ENCODE assay signal across 9 cellular contexts in the genomic region with DNA sequence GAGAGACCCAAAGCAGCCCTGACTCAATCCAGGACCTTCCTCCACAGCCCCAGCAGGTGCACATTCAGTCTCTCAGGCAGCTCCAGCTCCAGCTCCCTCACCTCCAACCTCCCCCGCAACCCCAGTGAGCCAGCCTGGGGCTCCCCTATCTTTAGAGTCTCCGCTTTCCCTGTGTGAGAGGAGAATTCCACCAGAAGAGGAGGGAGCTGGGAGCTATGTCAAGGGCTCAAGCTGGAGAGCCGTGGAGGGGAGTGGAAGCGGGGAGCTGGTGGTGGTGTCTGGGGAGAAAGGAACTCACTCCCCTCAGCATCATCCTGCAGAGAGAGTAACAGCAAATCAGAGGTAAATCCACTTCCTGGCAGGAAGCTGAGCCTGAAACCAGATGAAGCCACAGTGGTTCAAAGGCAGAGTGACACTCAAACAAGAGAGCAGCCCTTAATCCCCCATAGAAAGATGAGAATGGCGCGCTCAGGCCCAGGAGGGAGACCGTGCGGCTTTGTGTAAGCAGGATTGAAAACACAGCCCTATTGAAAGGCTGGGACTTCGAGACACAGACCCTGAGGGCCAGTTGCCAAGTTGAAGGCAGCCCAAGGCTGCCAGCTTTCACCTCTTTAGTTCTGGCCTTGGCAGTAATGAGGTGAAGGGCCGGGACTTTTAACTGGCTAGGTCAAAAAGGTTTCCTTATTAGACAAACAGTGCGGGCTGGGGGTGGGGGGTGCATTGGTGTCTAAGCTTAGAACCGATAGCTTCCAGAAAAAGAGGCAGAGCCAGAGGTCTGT. TPM values are rescaled to one million over a fixed set of nuclear protein-coding genes. Genes with fewer than 3 reads are reported as not detected.
A peak's percentile ranks its signal among the peaks of the same experiment; 100 is the strongest.
DNase-seq lines count a peak whose midpoint lies in the region; ATAC-seq and FAIRE-seq lines count a peak whose summit lies in the region.
"Had no signal": no experiment of that assay in that cellular context is flagged by ENCODE, and none has a peak within 500 bp of the region (broad histone marks: within the 10 kb centered on the region; RNA-seq: fewer than 3 reads in every experiment).

No MANE protein-coding gene starts in this region.

- H3K4me3 ChIP-seq in aorta (ENCODE audit: low read length in 2 of 2), result no peak overlapping the region

- no peak for FAIRE-seq in HTR-8/SVneo (lab: Jason Lieb, UNC)

- 76 to 82% methylated on average over 12 of the region's 12 CpGs for WGBS in aorta, 2 donors

- peak; percentile 62 for ATAC-seq in central memory CD8-positive, alpha-beta T cell (replicated peaks; ENCODE audit: extremely low read depth, poor library complexity, severe bottlenecking)
- no peak for ATAC-seq in HG03439 (IDR thresholded peaks at IDR 0.05; ENCODE audit: unreplicated experiment)
- no peak for ATAC-seq in aorta (ENCODE audit: low FRiP score)
- ATAC-seq in stimulated activated naive B cell treated with anti-CD40 and anti-IgM and Interleukin-4, amounts not matched to agents 10 μg/mL and 1 μg/mL and 100 μg/mL, for 72 hours (replicated peaks), result no peak

- peak overlapping the region; percentile 56 for H3K4me3 Mint-ChIP-seq in central memory CD8-positive, alpha-beta T cell
- H3K4me3 Mint-ChIP-seq in stimulated activated naive B cell treated with anti-CD40 and anti-IgM and Interleukin-4, amounts not matched to agents 10 μg/mL and 1 μg/mL and 100 μg/mL, for 72 hours, result no peak overlapping the region
- H3K4me3 Mint-ChIP-seq: CD14-positive monocyte had no signal

- no peaks in the 10 kb centered on the region for H3K9me3 Mint-ChIP-seq in central memory CD8-positive, alpha-beta T cell
- no peaks in the 10 kb centered on the region for H3K9me3 Mint-ChIP-seq in stimulated activated naive B cell treated with anti-CD40 and anti-IgM and Interleukin-4, amounts not matched to agents 10 μg/mL and 1 μg/mL and 100 μg/mL, for 72 hours

- H3K36me3 Mint-ChIP-seq in central memory CD8-positive, alpha-beta T cell (ENCODE audit: insufficient read depth), result no peaks in the 10 kb centered on the region
- no peaks in the 10 kb centered on the region for H3K36me3 Mint-ChIP-seq in stimulated activated naive B cell treated with anti-CD40 and anti-IgM and Interleukin-4, amounts not matched to agents 10 μg/mL and 1 μg/mL and 100 μg/mL, for 72 hours
- H3K36me3 Mint-ChIP-seq: CD14-positive monocyte had no signal

- no peaks in the 10 kb centered on the region for H3K36me3 ChIP-seq in aorta (ENCODE audit: control insufficient read depth in 1 of 2, insufficient read depth in 2 of 2, low read length in 1 of 2)

- H3K4me1 ChIP-seq in aorta (ENCODE audit: control insufficient read depth in 1 of 2, insufficient read depth in 2 of 2, low read length in 2 of 2), result no peaks in the 10 kb centered on the region

- no peaks in the 10 kb centered on the region for H3K9me3 ChIP-seq in aorta (ENCODE audit: control insufficient read depth, low read length)

- peak overlapping the region; percentile 52 for H3K27ac Mint-ChIP-seq in central memory CD8-positive, alpha-beta T cell (ENCODE audit: low read depth)
- no peak overlapping the region for H3K27ac Mint-ChIP-seq in stimulated activated naive B cell treated with anti-CD40 and anti-IgM and Interleukin-4, amounts not matched to agents 10 μg/mL and 1 μg/mL and 100 μg/mL, for 72 hours
- H3K27ac Mint-ChIP-seq: CD14-positive monocyte had no signal

- peaks cover 13% of the 10 kb centered on the region for H3K4me1 Mint-ChIP-seq in central memory CD8-positive, alpha-beta T cell
- no peaks in the 10 kb centered on the region for H3K4me1 Mint-ChIP-seq in stimulated activated naive B cell treated with anti-CD40 and anti-IgM and Interleukin-4, amounts not matched to agents 10 μg/mL and 1 μg/mL and 100 μg/mL, for 72 hours
- H3K4me1 Mint-ChIP-seq: CD14-positive monocyte had no signal

- no peak overlapping the region for H3K27ac ChIP-seq in aorta (ENCODE audit: low read depth in 1 of 2, low read length in 2 of 2)

- no peaks in the 10 kb centered on the region for H3K27me3 ChIP-seq in aorta (ENCODE audit: control insufficient read depth in 1 of 2, insufficient read depth in 2 of 2, low read length in 1 of 2)

- DNase-seq in stimulated activated naive CD4-positive, alpha-beta T cell (lab: John Stamatoyannopoulos, UW), result peak; percentile 4 to 73 (median 44)
- no peak for DNase-seq in stimulated activated naive CD4-positive, alpha-beta T cell treated with Interleukin-2 at 50 U/mL for 16 hours (lab: John Stamatoyannopoulos, UW)
- peak; percentile 22 for DNase-seq in UCSD-AML1 (lab: John Stamatoyannopoulos, UW; ENCODE audit: unreplicated experiment)
- DNase-seq in central memory CD8-positive, alpha-beta T cell (ENCODE audit: low spot score in 2 of 2), result no peak
- no peak for DNase-seq in HTR-8/SVneo (ENCODE audit: insufficient read length, low spot score)
- no peak for DNase-seq in aorta
- DNase-seq in stimulated activated naive B cell treated with anti-CD40 and anti-IgM and Interleukin-4, amounts not matched to agents 10 μg/mL and 1 μg/mL and 100 μg/mL, for 72 hours, result no peak

- H3K27me3 Mint-ChIP-seq in central memory CD8-positive, alpha-beta T cell, result no peaks in the 10 kb centered on the region
- H3K27me3 Mint-ChIP-seq in stimulated activated naive B cell treated with anti-CD40 and anti-IgM and Interleukin-4, amounts not matched to agents 10 μg/mL and 1 μg/mL and 100 μg/mL, for 72 hours, result peaks cover 20 to 22% of the 10 kb centered on the region in 2 donors

- intact Hi-C loops in aorta (cut with DNase I), result no loop called here

RNA-seq across cellular contexts. Expression of a gene that starts 21.4 kb away (rescaled TPM):
- total RNA-seq in aorta, result 10 to 100 TPM in 1 of 2 donors, 1 to 10 TPM in 1; 8.1 to 50.3 TPM
- polyA plus RNA-seq in aorta, result under 1 TPM; 0.49 to 0.88 TPM
- polyA plus RNA-seq: CD14-positive monocyte had no signal

Comparison
In these comparisons a context has a peak if more than half of its experiments do, and no peak if none do; other contexts are left out.
1. DNase-seq: peak in stimulated activated naive CD4-positive, alpha-beta T cell (6 of 6) and UCSD-AML1 (single experiment); none in stimulated activated naive CD4-positive, alpha-beta T cell treated with Interleukin-2 at 50 U/mL for 16 hours (single experiment), central memory CD8-positive, alpha-beta T cell (0 of 2), HTR-8/SVneo (single experiment), aorta (0 of 2) and stimulated activated naive B cell treated with anti-CD40 and anti-IgM and Interleukin-4, amounts not matched to agents 10 μg/mL and 1 μg/mL and 100 μg/mL, for 72 hours (single experiment).